ENCODE assay signal across 24 cellular contexts in genomic region chr9:72980183-72980582, GRCh38. TPM values are rescaled to one million over a fixed set of nuclear protein-coding genes. Genes with fewer than 3 reads are reported as not detected.
"Had no signal": no experiment of that assay in that cellular context is flagged by ENCODE, and none has a peak within 500 bp of the region (broad histone marks: within the 10 kb centered on the region; RNA-seq: fewer than 3 reads in every experiment).

No MANE protein-coding gene starts in this region.

- H3K4me3 ChIP-seq: breast epithelium, SJCRH30 had no signal

- ATAC-seq: activated CD4-positive, alpha-beta T cell treated with anti-CD3 and anti-CD28 coated beads for 36 hours; activated CD8-positive, alpha-beta T cell treated with anti-CD3 and anti-CD28 coated beads for 36 hours had no signal

- H3K27ac ChIP-seq: breast epithelium, KMS-11, SJCRH30, VCaP had no signal

- H3K4me1 ChIP-seq: breast epithelium had no signal

- H3K9ac ChIP-seq: KMS-11, SK-N-SH had no signal

- H3K4me2 ChIP-seq: KMS-11, SK-N-SH had no signal

- H3K27me3 ChIP-seq: breast epithelium, SJCRH30 had no signal

- H3K36me3 ChIP-seq: breast epithelium, SJCRH30 had no signal

- H3K9me3 ChIP-seq: breast epithelium, SJCRH30, SK-N-SH had no signal

- DNase-seq: activated CD4-positive, alpha-beta T cell treated with anti-CD3 and anti-CD28 coated beads for 36 hours; activated CD4-positive, alpha-beta T cell treated with anti-CD3 and anti-CD28 coated beads, Interleukin-2, amount 50 U/mL, for 1 hour; activated CD4-positive, CD25-positive, alpha-beta regulatory T cell; activated CD8-positive, alpha-beta memory T cell treated with anti-CD3 and anti-CD28 coated beads, Interleukin-2, amount 50 U/mL, for 4 hours; activated CD8-positive, alpha-beta T cell treated with anti-CD3 and anti-CD28 coated beads for 36 hours; aorta; caudate nucleus; MM.1S; NCI-H1105 treated with DMSO at 0.1 percent for 48 hours; NCI-H187; NCI-H2081; NCI-H446 treated with DMSO at 0.1 percent for 48 hours; NCI-H524 treated with DMSO at 0.1 percent for 48 hours; NCI-H774; Right ventricle myocardium superior; RPMI8226; SJCRH30; SK-N-SH; T-helper 1 cell had no signal

- H3K9me2 ChIP-seq: SK-N-SH had no signal

RNA-seq across cellular contexts. Expression of gene ALDH1A1, which starts 27.3 kb away (rescaled TPM):
- total RNA-seq: activated CD4-positive, alpha-beta T cell treated with anti-CD3 and anti-CD28 coated beads for 36 hours; activated CD8-positive, alpha-beta T cell treated with anti-CD3 and anti-CD28 coated beads for 36 hours; OCI-LY7; T-helper 2 cell treated with Interferon-gamma antibody and Interleukin-4, amounts not matched to agents 100 ng/mL and 5 ng/mL, for 36 hours had no signal
